In genomic region chr9:127140181-127140580, GRCh38 we compare ENCODE assay signal across 20 cellular contexts. TPM values are rescaled to one million over a fixed set of nuclear protein-coding genes. Genes with fewer than 3 reads are reported as not detected.
DNase-seq lines count a peak whose midpoint lies in the region; ATAC-seq and TF ChIP-seq lines count a peak whose summit lies in the region.
"Had no signal": no experiment of that assay in that cellular context is flagged by ENCODE, and none has a peak within 500 bp of the region (broad histone marks: within the 10 kb centered on the region; RNA-seq: fewer than 3 reads in every experiment).

No MANE protein-coding gene starts in this region.

- H3K4me1 ChIP-seq in skeletal muscle tissue (ENCODE audit: control insufficient read depth in 3 of 3, insufficient read depth in 3 of 3, low read length in 3 of 3) (peaks cover 54 to 82% (median 67%) of the 10 kb centered on the region in 3 donors), lower lobe of right lung (peaks cover 4% of the 10 kb centered on the region)

- H3K9me3 ChIP-seq in skeletal muscle tissue (ENCODE audit: control insufficient read depth in 3 of 3, low read length in 3 of 3) (no peaks in the 10 kb centered on the region), lower lobe of right lung (no peaks in the 10 kb centered on the region)

- no peak for TF ChIP-seq CTCF in lower lobe of right lung (IDR thresholded peaks at IDR 0.05)

- H3K4me3 ChIP-seq in skeletal muscle tissue (ENCODE audit: low read length in 3 of 3) (no peak overlapping the region), lower lobe of right lung (no peak overlapping the region)

- intact Hi-C loops in lower lobe of right lung (cut with DNase I), result no loop called here

- H3K9ac ChIP-seq in skeletal muscle tissue (ENCODE audit: low read depth in 1 of 3, low read length in 3 of 3), result peak overlapping the region in 2 of 3 donors; percentile 34 to 45

- DNase-seq in activated effector memory CD4-positive, alpha-beta T cell treated with anti-CD3 and anti-CD28 coated beads, Interleukin-2, amount 50 U/mL, for 16 hours, result peak; percentile 39
- no peak for DNase-seq in activated effector memory CD4-positive, alpha-beta T cell treated with Interleukin-2 at 50 U/mL for 16 hours
- peak; percentile 5 for DNase-seq in mucosa of gallbladder (ENCODE audit: low spot score)
- DNase-seq in lower lobe of right lung, result no peak
- no peak for DNase-seq in stimulated activated CD4-positive, alpha-beta T cell treated with anti-CD3 and anti-CD28 coated beads, Interleukin-4, amount 100 ng/mL, for 1 hour
- DNase-seq: Calu3; CD8-positive, alpha-beta memory T cell; DMS153; GOT3; HCEC 1CT; MV-4-11; NCI-H1105 treated with DMSO at 0.1 percent for 48 hours; NCI-H2029 treated with DMSO at 0.1 percent for 48 hours; NCI-H226; NCI-H510A treated with DMSO at 0.1 percent for 48 hours; NCI-H748 treated with DMSO at 0.1 percent for 48 hours had no signal

- H3K27me3 ChIP-seq in skeletal muscle tissue (ENCODE audit: control insufficient read depth in 3 of 3, insufficient read depth in 3 of 3, low read length in 3 of 3), result no peaks in the 10 kb centered on the region
- no peaks in the 10 kb centered on the region for H3K27me3 ChIP-seq in lower lobe of right lung (ENCODE audit: low read depth)

- H3K27ac ChIP-seq in skeletal muscle tissue (ENCODE audit: low read depth, low read length) (peak overlapping the region; percentile 62), lower lobe of right lung (no peak overlapping the region)
- H3K27ac ChIP-seq: C4-2B had no signal

- H3K36me3 ChIP-seq in skeletal muscle tissue (ENCODE audit: control insufficient read depth in 3 of 3, insufficient read depth in 3 of 3, low read length in 3 of 3) (no peaks in the 10 kb centered on the region), lower lobe of right lung (no peaks in the 10 kb centered on the region)

- no peak for ATAC-seq in lower lobe of right lung
- no peak for ATAC-seq in GM21367 (IDR thresholded peaks at IDR 0.05; ENCODE audit: unreplicated experiment)
- ATAC-seq: Panc1 had no signal

RNA-seq across cellular contexts. Expression of gene ANGPTL2, which starts 17.7 kb away (rescaled TPM):
- total RNA-seq in mucosa of gallbladder (55.2 TPM), skeletal muscle tissue (37.6 TPM), lower lobe of right lung (11.4 TPM)
- total RNA-seq: Calu3; CD8-positive, alpha-beta memory T cell had no signal

Comparison
In these comparisons a context has a peak if more than half of its experiments do, and no peak if none do; other contexts are left out.
1. DNase-seq: peak in activated effector memory CD4-positive, alpha-beta T cell treated with anti-CD3 and anti-CD28 coated beads, Interleukin-2, amount 50 U/mL, for 16 hours (single experiment) and mucosa of gallbladder (single experiment); none in activated effector memory CD4-positive, alpha-beta T cell treated with Interleukin-2 at 50 U/mL for 16 hours (single experiment), lower lobe of right lung (single experiment) and stimulated activated CD4-positive, alpha-beta T cell treated with anti-CD3 and anti-CD28 coated beads, Interleukin-4, amount 100 ng/mL, for 1 hour (single experiment).